8 cellular contexts compared by ENCODE assay signal in the genomic region with DNA sequence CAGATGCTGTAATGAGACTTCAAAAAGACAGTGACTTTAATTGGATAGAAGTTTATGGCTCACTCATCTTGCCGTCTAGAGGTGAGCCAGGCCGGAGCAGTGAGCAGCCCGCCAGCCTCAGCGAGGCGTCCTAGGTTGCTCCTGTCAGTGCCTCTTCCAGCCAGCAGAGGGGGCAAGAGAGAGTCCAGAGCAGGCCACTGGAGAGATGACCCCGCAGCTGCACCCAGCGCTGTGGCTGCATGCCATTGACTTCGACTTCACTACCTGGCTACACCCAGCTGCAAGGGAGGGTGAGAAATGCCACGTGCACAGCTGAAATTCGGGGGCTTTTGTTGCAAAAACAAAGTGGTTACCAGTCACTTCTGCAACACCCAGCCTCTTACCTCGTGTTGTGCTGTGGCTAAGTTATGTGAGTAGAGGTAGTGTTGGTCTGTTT. TPM values are rescaled to one million over a fixed set of nuclear protein-coding genes. Genes with fewer than 3 reads are reported as not detected.
A peak's percentile ranks its signal among the peaks of the same experiment; 100 is the strongest.
DNase-seq lines count a peak whose midpoint lies in the region; ATAC-seq and TF ChIP-seq lines count a peak whose summit lies in the region.

No MANE protein-coding gene starts in this region.

- no peaks in the 10 kb centered on the region for H3K9me3 Mint-ChIP-seq in CD8-positive, alpha-beta memory T cell
- no peaks in the 10 kb centered on the region for H3K9me3 Mint-ChIP-seq in activated CD4-positive, alpha-beta memory T cell treated with anti-CD3 and anti-CD28 coated beads, Interleukin-2, amount 10 ng/mL, durations not matched to agents 7 days and 5 days
- H3K9me3 Mint-ChIP-seq in effector memory CD8-positive, alpha-beta T cell: no peaks in the 10 kb centered on the region
- peaks cover 5% of the 10 kb centered on the region for H3K9me3 Mint-ChIP-seq in mesothelial cell of epicardium

- H3K36me3 ChIP-seq in CD8-positive, alpha-beta memory T cell (ENCODE audit: insufficient read depth, low read length): peaks cover 26% of the 10 kb centered on the region

- peaks cover 9% of the 10 kb centered on the region for H3K4me1 ChIP-seq in CD8-positive, alpha-beta memory T cell (ENCODE audit: insufficient read depth, low read length)

- no peak overlapping the region for H3K4me3 Mint-ChIP-seq in CD8-positive, alpha-beta memory T cell
- no peak overlapping the region for H3K4me3 Mint-ChIP-seq in activated CD4-positive, alpha-beta memory T cell treated with anti-CD3 and anti-CD28 coated beads, Interleukin-2, amount 10 ng/mL, durations not matched to agents 7 days and 5 days
- H3K4me3 Mint-ChIP-seq in effector memory CD8-positive, alpha-beta T cell: no peak overlapping the region
- no peak overlapping the region for H3K4me3 Mint-ChIP-seq in mesothelial cell of epicardium

- H3K27ac Mint-ChIP-seq in CD8-positive, alpha-beta memory T cell: peak overlapping the region in 7 of 8 donors; percentile 56 to 83 (median 78)
- H3K27ac Mint-ChIP-seq in activated CD4-positive, alpha-beta memory T cell treated with anti-CD3 and anti-CD28 coated beads, Interleukin-2, amount 10 ng/mL, durations not matched to agents 7 days and 5 days: no peak overlapping the region
- H3K27ac Mint-ChIP-seq in effector memory CD8-positive, alpha-beta T cell: peak overlapping the region; percentile 35 to 62
- peak overlapping the region; percentile 43 for H3K27ac Mint-ChIP-seq in mesothelial cell of epicardium

- no peak overlapping the region for H3K4me3 ChIP-seq in CD8-positive, alpha-beta memory T cell (ENCODE audit: low read length)

- POLR2A ChIA-PET in CD8-positive, alpha-beta memory T cell (lab: Charles Lee): no interaction called here
- POLR2A ChIA-PET in activated CD4-positive, alpha-beta memory T cell treated with anti-CD3 and anti-CD28 coated beads, Interleukin-2, amount 10 ng/mL, durations not matched to agents 7 days and 5 days (lab: Charles Lee): interaction anchor here (1.9 kb wide), 1 partner anchor 80 kb away, joined by 13 read pairs; no protein-coding TSS in a partner anchor

- H3K27me3 ChIP-seq in CD8-positive, alpha-beta memory T cell (ENCODE audit: insufficient read depth, low read length, poor library complexity, severe bottlenecking): no peaks in the 10 kb centered on the region

- no peak overlapping the region for H3K27ac ChIP-seq in CD8-positive, alpha-beta memory T cell (ENCODE audit: low read depth, low read length)

- H3K36me3 Mint-ChIP-seq in CD8-positive, alpha-beta memory T cell: peaks cover 4 to 65% (median 15%) of the 10 kb centered on the region in 3 donors
- peaks cover 36% of the 10 kb centered on the region for H3K36me3 Mint-ChIP-seq in activated CD4-positive, alpha-beta memory T cell treated with anti-CD3 and anti-CD28 coated beads, Interleukin-2, amount 10 ng/mL, durations not matched to agents 7 days and 5 days (ENCODE audit: low read depth)
- H3K36me3 Mint-ChIP-seq in effector memory CD8-positive, alpha-beta T cell (ENCODE audit: insufficient read depth): peaks cover 45% of the 10 kb centered on the region
- H3K36me3 Mint-ChIP-seq in mesothelial cell of epicardium: peaks cover 12% of the 10 kb centered on the region

- no peaks in the 10 kb centered on the region for H3K9me3 ChIP-seq in CD8-positive, alpha-beta memory T cell (ENCODE audit: low read length)

- TF ChIP-seq CTCF in mesothelial cell of epicardium (IDR thresholded peaks at IDR 0.05; ENCODE audit: unreplicated experiment): peak; percentile 91

- CTCF ChIA-PET in CD8-positive, alpha-beta memory T cell (lab: Charles Lee): interaction anchor here (0.6 to 6.8 kb wide), 24 partner anchors 8 to 392 kb away, joined by 3 to 138 read pairs (median 6); a partner anchor contains a TSS
- CTCF ChIA-PET in activated CD4-positive, alpha-beta memory T cell treated with anti-CD3 and anti-CD28 coated beads, Interleukin-2, amount 10 ng/mL, durations not matched to agents 7 days and 5 days (lab: Charles Lee): interaction anchor here (0.6 to 11.6 kb wide), 20 partner anchors 8 to 389 kb away, joined by 3 to 184 read pairs (median 3); no protein-coding TSS in a partner anchor

- DNase-seq in CD8-positive, alpha-beta memory T cell: peak; percentile 62 to 81 (median 72)
- peak; percentile 84 for DNase-seq in NCI-H69 (lab: John Stamatoyannopoulos, UW)
- DNase-seq in activated CD4-positive, alpha-beta memory T cell treated with anti-CD3 and anti-CD28 coated beads, Interleukin-2, amount 10 ng/mL, durations not matched to agents 7 days and 5 days: peak; percentile 77
- DNase-seq in effector memory CD8-positive, alpha-beta T cell: peak; percentile 76 to 80 (median 79)
- peak; percentile 65 to 87 for DNase-seq in mesothelial cell of epicardium (ENCODE audit: low spot score in 2 of 2, unreplicated experiment in 2 of 2)
- peak; percentile 46 to 49 for DNase-seq in stimulated activated CD8-positive, alpha-beta memory T cell treated with anti-CD3 and anti-CD28 coated beads, Interleukin-2, amount 100 ng/mL, for 1 hour (ENCODE audit: low read depth in 2 of 2)

- ATAC-seq in GM19328 (IDR thresholded peaks at IDR 0.05; ENCODE audit: unreplicated experiment): peak; percentile 93
- peak; percentile 88 for ATAC-seq in HG03378 (IDR thresholded peaks at IDR 0.05; ENCODE audit: unreplicated experiment)
- peak; percentile 97 for ATAC-seq in effector memory CD8-positive, alpha-beta T cell (replicated peaks)

- H3K27me3 Mint-ChIP-seq in CD8-positive, alpha-beta memory T cell: no peaks in the 10 kb centered on the region
- no peaks in the 10 kb centered on the region for H3K27me3 Mint-ChIP-seq in activated CD4-positive, alpha-beta memory T cell treated with anti-CD3 and anti-CD28 coated beads, Interleukin-2, amount 10 ng/mL, durations not matched to agents 7 days and 5 days
- no peaks in the 10 kb centered on the region for H3K27me3 Mint-ChIP-seq in effector memory CD8-positive, alpha-beta T cell
- no peaks in the 10 kb centered on the region for H3K27me3 Mint-ChIP-seq in mesothelial cell of epicardium (ENCODE audit: low read depth)

- peaks cover 10 to 21% (median 14%) of the 10 kb centered on the region in 3 donors for H3K4me1 Mint-ChIP-seq in CD8-positive, alpha-beta memory T cell
- H3K4me1 Mint-ChIP-seq in activated CD4-positive, alpha-beta memory T cell treated with anti-CD3 and anti-CD28 coated beads, Interleukin-2, amount 10 ng/mL, durations not matched to agents 7 days and 5 days: peaks cover 11% of the 10 kb centered on the region
- peaks cover 12 to 14% of the 10 kb centered on the region in 2 donors for H3K4me1 Mint-ChIP-seq in effector memory CD8-positive, alpha-beta T cell (ENCODE audit: low read depth in 2 of 2)
- peaks cover 36% of the 10 kb centered on the region for H3K4me1 Mint-ChIP-seq in mesothelial cell of epicardium

RNA-seq across cellular contexts. Expression of a gene that starts 26.5 kb away (rescaled TPM):
- total RNA-seq in CD8-positive, alpha-beta memory T cell: 10 to 100 TPM; 39.1 to 46.1 TPM
- polyA plus RNA-seq in CD8-positive, alpha-beta memory T cell: 82.6 TPM
- 10 to 100 TPM; 62.1 to 67.3 TPM for total RNA-seq in activated CD4-positive, alpha-beta memory T cell treated with anti-CD3 and anti-CD28 coated beads, Interleukin-2, amount 10 ng/mL, durations not matched to agents 7 days and 5 days
- total RNA-seq in mesothelial cell of epicardium: 47.7 to 52.4 TPM (median 52.3 TPM) in 3 replicates

RNA-seq across cellular contexts. Expression of a gene that starts 41.7 kb away (rescaled TPM):
- total RNA-seq in CD8-positive, alpha-beta memory T cell: under 1 TPM; 0.55 to 0.59 TPM
- 10.4 TPM for polyA plus RNA-seq in CD8-positive, alpha-beta memory T cell
- 1 to 10 TPM in 1 of 2 experiments, under 1 TPM in 1; 0.50 to 1.1 TPM for total RNA-seq in activated CD4-positive, alpha-beta memory T cell treated with anti-CD3 and anti-CD28 coated beads, Interleukin-2, amount 10 ng/mL, durations not matched to agents 7 days and 5 days
- 259 to 274 TPM (median 266 TPM) in 3 replicates for total RNA-seq in mesothelial cell of epicardium

Comparison
In these comparisons a context has a peak if more than half of its experiments do, and no peak if none do; other contexts are left out.
1. RNA of a gene that starts 41.7 kb away (total RNA-seq): 259 to 274 TPM in mesothelial cell of epicardium; 0.50 to 1.1 TPM in activated CD4-positive, alpha-beta memory T cell treated with anti-CD3 and anti-CD28 coated beads, Interleukin-2, amount 10 ng/mL, durations not matched to agents 7 days and 5 days and 0.55 to 0.59 TPM in CD8-positive, alpha-beta memory T cell; every median in the first group is over 100 times any median in the second.
2. Peak in every context shown above with its lines, with median percentiles within 50 percentile points of each other: DNase-seq and ATAC-seq.